24 cellular contexts compared by ENCODE assay signal in the genomic region with DNA sequence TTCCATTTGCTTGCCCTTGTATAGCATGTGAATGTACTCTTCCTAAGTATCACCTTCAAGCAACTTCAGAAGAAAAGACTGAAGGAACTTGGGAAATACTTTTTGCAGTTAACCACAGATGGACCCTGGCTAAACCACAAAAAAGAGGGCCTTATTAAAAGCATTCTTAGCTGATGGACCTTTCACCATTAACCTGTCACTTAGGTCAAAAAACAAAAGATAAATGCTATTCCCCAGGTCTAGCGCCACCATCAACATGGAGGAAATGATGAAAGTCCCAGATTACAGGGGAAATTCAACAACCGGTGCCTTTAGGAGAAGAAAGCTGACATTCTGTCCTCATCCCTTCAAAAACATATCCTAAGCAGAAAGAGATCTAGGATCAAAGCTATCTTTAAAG. TPM values are rescaled to one million over a fixed set of nuclear protein-coding genes. Genes with fewer than 3 reads are reported as not detected.
"Had no signal": no experiment of that assay in that cellular context is flagged by ENCODE, and none has a peak within 500 bp of the region (broad histone marks: within the 10 kb centered on the region; RNA-seq: fewer than 3 reads in every experiment).

No MANE protein-coding gene starts in this region.

- H3K4me2 ChIP-seq: neural progenitor cell had no signal

- H3K27ac ChIP-seq: breast epithelium, heart left ventricle, left lung, lower lobe of right lung, neural progenitor cell, stomach, thyroid gland, upper lobe of right lung had no signal

- DNase-seq: activated B cell treated with CpG ODN at 0.5 μM for 24 hours; activated CD4-positive, alpha-beta T cell treated with anti-CD3 and anti-CD28 coated beads, Interleukin-2, amount 50 U/mL, for 1 hour; activated CD8-positive, alpha-beta T cell treated with anti-CD3 and anti-CD28 coated beads for 36 hours; activated naive CD8-positive, alpha-beta T cell treated with anti-CD3 and anti-CD28 coated beads, Interleukin-2, amount 50 U/mL, for 24 hours; activated T-cell treated with anti-CD3 and anti-CD28 coated beads, Interleukin-2, amount 50 U/mL, for 48 hours; amygdala; central memory CD4-positive, alpha-beta T cell; heart left ventricle; hypothalamus; immature natural killer cell; left lung; lower lobe of right lung; mesenchymal stem cell; natural killer cell; right cardiac atrium; stimulated activated CD4-positive, alpha-beta T cell treated with anti-CD3 and anti-CD28 coated beads, Interleukin-15, amount 100 ng/mL, for 24 hours; stimulated activated CD4-positive, alpha-beta T cell treated with anti-CD3 and anti-CD28 coated beads, Interleukin-2, amount 100 ng/mL, for 24 hours; stimulated activated naive B cell treated with anti-CD40 and anti-IgM and Interleukin-4, amounts not matched to agents 10 μg/mL and 1 μg/mL and 100 μg/mL, for 72 hours; stomach; thyroid gland; upper lobe of right lung had no signal

- H3K9ac ChIP-seq: neural progenitor cell had no signal

- H3K36me3 ChIP-seq: breast epithelium, heart left ventricle, left lung, lower lobe of right lung, neural progenitor cell, stomach, thyroid gland, upper lobe of right lung had no signal

- ATAC-seq: activated CD8-positive, alpha-beta T cell treated with anti-CD3 and anti-CD28 coated beads for 36 hours; activated naive CD8-positive, alpha-beta T cell treated with anti-CD3 and anti-CD28 coated beads, Interleukin-2, amount 50 U/mL, for 24 hours; heart left ventricle; left lung; lower lobe of right lung; natural killer cell; right cardiac atrium; stimulated activated naive B cell treated with anti-CD40 and anti-IgM and Interleukin-4, amounts not matched to agents 10 μg/mL and 1 μg/mL and 100 μg/mL, for 72 hours; upper lobe of right lung had no signal

- H3K9me3 ChIP-seq: left lung, thyroid gland had no signal

- H3K27me3 ChIP-seq: breast epithelium, left lung, neural progenitor cell, stomach, thyroid gland, upper lobe of right lung had no signal

- H3K4me3 ChIP-seq: breast epithelium, heart left ventricle, left lung, lower lobe of right lung, neural progenitor cell, stomach, thyroid gland, upper lobe of right lung had no signal

- H3K4me1 ChIP-seq: breast epithelium, heart left ventricle, left lung, lower lobe of right lung, neural progenitor cell, stomach, thyroid gland, upper lobe of right lung had no signal

- FAIRE-seq: endothelial cell of umbilical vein had no signal

- H2AFZ ChIP-seq: neural progenitor cell had no signal

RNA-seq across cellular contexts. Expression of gene STK33, which starts 29.5 kb away (rescaled TPM):
- polyA plus RNA-seq: immature natural killer cell had no signal
